In genomic region chr16:57661936-57662906, GRCh38 we compare ENCODE assay signal across 28 cellular contexts. TPM values are rescaled to one million over a fixed set of nuclear protein-coding genes. Genes with fewer than 3 reads are reported as not detected.
"Had no signal": no experiment of that assay in that cellular context is flagged by ENCODE, and none has a peak within 500 bp of the region (broad histone marks: within the 10 kb centered on the region; RNA-seq: fewer than 3 reads in every experiment).

No MANE protein-coding gene starts in this region.

- H3K4me2 ChIP-seq: smooth muscle cell had no signal

- H3K27me3 Mint-ChIP-seq: activated B cell treated with CpG ODN at 0.5 μM for 24 hours; activated naive CD8-positive, alpha-beta T cell treated with anti-CD3 and anti-CD28 coated beads, Interleukin-2, amount 50 U/mL, for 24 hours; naive thymus-derived CD8-positive, alpha-beta T cell had no signal

- H3K27ac Mint-ChIP-seq: activated B cell treated with CpG ODN at 0.5 μM for 24 hours; activated naive CD4-positive, alpha-beta T cell treated with anti-CD3 and anti-CD28 coated beads, Interleukin-2, amount 10 ng/mL, durations not matched to agents 7 days and 5 days; activated naive CD8-positive, alpha-beta T cell treated with anti-CD3 and anti-CD28 coated beads, Interleukin-2, amount 50 U/mL, for 24 hours; activated T-helper 1 cell treated with anti-CD3 and anti-CD28 coated beads, Interleukin-12 subunit alpha, Interleukin-12 subunit beta, Interleukin-2, Interleukin-4 antibody, amounts not matched to agents 30 ng/mL and 10 ng/mL and 1 ng/mL, durations not matched to agents 14 hours and 24 hours and 36 hours; T-helper 2 cell treated with Interferon-gamma antibody and Interleukin-4, amounts not matched to agents 5 μg/mL and 100 μg/mL, for 36 hours had no signal

- DNase-seq: activated B cell treated with CpG ODN at 0.5 μM for 24 hours; activated CD4-positive, alpha-beta T cell treated with anti-CD3 and anti-CD28 coated beads, Interleukin-2, amount 50 U/mL, for 4 hours; activated CD8-positive, alpha-beta memory T cell treated with anti-CD3 and anti-CD28 coated beads, Interleukin-2, amount 50 U/mL, for 4 hours; activated effector memory CD4-positive, alpha-beta T cell treated with anti-CD3 and anti-CD28 coated beads, Interleukin-2, amount 50 U/mL, for 16 hours; activated naive CD4-positive, alpha-beta T cell treated with anti-CD3 and anti-CD28 coated beads, Interleukin-2, amount 10 ng/mL, durations not matched to agents 7 days and 5 days; activated naive CD8-positive, alpha-beta T cell treated with anti-CD3 and anti-CD28 coated beads, Interleukin-2, amount 50 U/mL, for 24 hours; activated T-cell treated with anti-CD3 and anti-CD28 coated beads, Interleukin-2, amount 50 U/mL, for 1 hour; amygdala; caudate nucleus; foreskin fibroblast; heart right ventricle; left lung; lower lobe of right lung; mesenchymal stem cell; naive thymus-derived CD8-positive, alpha-beta T cell; psoas muscle; stimulated activated CD4-positive, alpha-beta T cell treated with anti-CD3 and anti-CD28 coated beads, Interleukin-15, amount 100 ng/mL, for 24 hours; stimulated activated CD4-positive, alpha-beta T cell treated with anti-CD3 and anti-CD28 coated beads, Interleukin-2, amount 100 ng/mL, for 24 hours; stimulated activated naive CD4-positive, alpha-beta T cell treated with Interleukin-2 at 50 U/mL for 16 hours; T-helper 1 cell had no signal

- H3K4me1 Mint-ChIP-seq: activated B cell treated with CpG ODN at 0.5 μM for 24 hours; activated naive CD4-positive, alpha-beta T cell treated with anti-CD3 and anti-CD28 coated beads, Interleukin-2, amount 10 ng/mL, durations not matched to agents 7 days and 5 days; activated naive CD8-positive, alpha-beta T cell treated with anti-CD3 and anti-CD28 coated beads, Interleukin-2, amount 50 U/mL, for 24 hours had no signal

- ATAC-seq: activated naive CD8-positive, alpha-beta T cell treated with anti-CD3 and anti-CD28 coated beads, Interleukin-2, amount 50 U/mL, for 24 hours; esophagus mucosa; heart right ventricle; left lung; lower lobe of right lung; naive thymus-derived CD8-positive, alpha-beta T cell; pancreas; psoas muscle had no signal

- H3K4me3 Mint-ChIP-seq: activated B cell treated with CpG ODN at 0.5 μM for 24 hours; activated naive CD4-positive, alpha-beta T cell treated with anti-CD3 and anti-CD28 coated beads, Interleukin-2, amount 10 ng/mL, durations not matched to agents 7 days and 5 days; activated naive CD8-positive, alpha-beta T cell treated with anti-CD3 and anti-CD28 coated beads, Interleukin-2, amount 50 U/mL, for 24 hours; activated T-helper 1 cell treated with anti-CD3 and anti-CD28 coated beads, Interleukin-12 subunit alpha, Interleukin-12 subunit beta, Interleukin-2, Interleukin-4 antibody, amounts not matched to agents 30 ng/mL and 10 ng/mL and 1 ng/mL, durations not matched to agents 14 hours and 24 hours and 36 hours; naive thymus-derived CD8-positive, alpha-beta T cell; T-helper 2 cell treated with Interferon-gamma antibody and Interleukin-4, amounts not matched to agents 5 μg/mL and 100 μg/mL, for 36 hours had no signal

- H3K27ac ChIP-seq: heart right ventricle, left lung, lower lobe of right lung, pancreas, psoas muscle, tibial nerve had no signal

- FAIRE-seq: pancreas had no signal

- H3K36me3 Mint-ChIP-seq: activated naive CD4-positive, alpha-beta T cell treated with anti-CD3 and anti-CD28 coated beads, Interleukin-2, amount 10 ng/mL, durations not matched to agents 7 days and 5 days had no signal

- H3K9me3 Mint-ChIP-seq: activated B cell treated with CpG ODN at 0.5 μM for 24 hours; activated naive CD4-positive, alpha-beta T cell treated with anti-CD3 and anti-CD28 coated beads, Interleukin-2, amount 10 ng/mL, durations not matched to agents 7 days and 5 days; activated naive CD8-positive, alpha-beta T cell treated with anti-CD3 and anti-CD28 coated beads, Interleukin-2, amount 50 U/mL, for 24 hours; activated T-helper 1 cell treated with anti-CD3 and anti-CD28 coated beads, Interleukin-12 subunit alpha, Interleukin-12 subunit beta, Interleukin-2, Interleukin-4 antibody, amounts not matched to agents 30 ng/mL and 10 ng/mL and 1 ng/mL, durations not matched to agents 14 hours and 24 hours and 36 hours; naive thymus-derived CD8-positive, alpha-beta T cell; T-helper 2 cell treated with Interferon-gamma antibody and Interleukin-4, amounts not matched to agents 5 μg/mL and 100 μg/mL, for 36 hours had no signal

- H3K4me3 ChIP-seq: heart right ventricle, left lung, lower lobe of right lung, pancreas, psoas muscle, smooth muscle cell, tibial nerve had no signal

- H3K27me3 ChIP-seq: left lung, pancreas, tibial nerve had no signal

- H3K4me1 ChIP-seq: lower lobe of right lung, pancreas, psoas muscle, tibial nerve had no signal

- H3K9me3 ChIP-seq: heart right ventricle, left lung, lower lobe of right lung, pancreas, psoas muscle, tibial nerve had no signal

RNA-seq across cellular contexts. Expression of gene ADGRG3, which starts 5.9 kb away (rescaled TPM):
- total RNA-seq: activated B cell treated with CpG ODN at 0.5 μM for 24 hours; activated CD8-positive, alpha-beta memory T cell treated with anti-CD3 and anti-CD28 coated beads for 36 hours; activated T-helper 1 cell treated with anti-CD3 and anti-CD28 coated beads, Interleukin-12 subunit alpha, Interleukin-12 subunit beta, Interleukin-2, Interleukin-4 antibody, amounts not matched to agents 30 ng/mL and 10 ng/mL and 1 ng/mL, durations not matched to agents 14 hours and 24 hours and 36 hours; naive thymus-derived CD8-positive, alpha-beta T cell had no signal
- polyA plus RNA-seq: naive thymus-derived CD8-positive, alpha-beta T cell; smooth muscle cell had no signal

RNA-seq across cellular contexts. Expression of gene DRC7, which starts 32.4 kb away (rescaled TPM):
- total RNA-seq: activated B cell treated with CpG ODN at 0.5 μM for 24 hours; activated CD8-positive, alpha-beta memory T cell treated with anti-CD3 and anti-CD28 coated beads for 36 hours; activated T-helper 1 cell treated with anti-CD3 and anti-CD28 coated beads, Interleukin-12 subunit alpha, Interleukin-12 subunit beta, Interleukin-2, Interleukin-4 antibody, amounts not matched to agents 30 ng/mL and 10 ng/mL and 1 ng/mL, durations not matched to agents 14 hours and 24 hours and 36 hours; esophagus mucosa; glomerular endothelial cell; naive thymus-derived CD8-positive, alpha-beta T cell; psoas muscle had no signal
- polyA plus RNA-seq: heart right ventricle; naive thymus-derived CD8-positive, alpha-beta T cell; psoas muscle; smooth muscle cell had no signal
